Comparison of ENCODE assay signal across 1 cellular context in the genomic region with DNA sequence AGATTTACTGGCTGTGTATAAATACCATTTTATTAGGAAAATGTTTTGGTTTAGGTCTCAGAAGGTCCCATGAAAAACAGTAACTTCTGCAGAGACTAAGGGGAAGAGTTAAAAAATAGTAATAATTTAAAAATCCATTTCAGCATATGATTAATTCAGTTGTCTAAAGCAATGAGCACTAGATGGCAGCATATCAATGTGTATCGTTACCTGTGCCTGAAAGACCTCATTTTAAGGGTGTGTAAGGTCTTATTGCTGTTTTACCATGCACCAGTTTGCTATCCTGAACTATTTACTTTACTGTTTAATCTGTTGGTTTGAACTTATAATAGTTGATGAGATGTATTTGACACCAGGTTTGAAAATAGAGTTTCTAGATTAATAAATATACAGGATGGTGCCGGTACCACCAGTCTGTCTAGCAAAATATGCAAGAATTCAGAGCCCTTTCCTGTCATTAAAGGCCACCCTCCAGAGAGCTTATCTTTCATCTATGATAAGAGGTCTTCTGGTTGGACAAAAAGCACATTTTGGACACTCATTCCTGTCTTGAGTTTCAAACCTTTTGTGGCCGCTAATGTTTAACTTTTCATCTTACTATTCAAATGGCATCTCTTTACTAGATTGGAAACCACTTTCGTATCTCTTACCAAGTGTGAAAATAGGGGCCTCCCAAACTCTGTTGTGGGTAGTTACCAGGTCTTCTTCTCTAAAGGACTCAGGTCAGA.
TF ChIP-seq lines count a peak whose summit lies in the region.

No MANE protein-coding gene starts in this region.

TF ChIP-seq in GM23338, 12 proteins besides CTCF, POLR2A, EP300 and RAD21 (continued from another document):
- TF ChIP-seq CREB1 (CRISPR knock-in tag; IDR thresholded peaks at IDR 0.05; ENCODE audit: low read depth) = no peak
- no peak for TF ChIP-seq EZH2 (IDR thresholded peaks at IDR 0.05; ENCODE audit: low read depth, unreplicated experiment)
- no peak for TF ChIP-seq ZNF114 (CRISPR knock-in tag; IDR thresholded peaks at IDR 0.05)
- no peak for TF ChIP-seq POLR2AphosphoS5 (IDR thresholded peaks at IDR 0.05; ENCODE audit: low read depth)
- no peak for TF ChIP-seq EZH2phosphoT487 (IDR thresholded peaks at IDR 0.05; ENCODE audit: unreplicated experiment)
- TF ChIP-seq NANOG (IDR thresholded peaks at IDR 0.05; ENCODE audit: borderline replicate concordance) = no peak
- TF ChIP-seq ETS1 (IDR thresholded peaks at IDR 0.05) = no peak
- no peak for TF ChIP-seq ZNF331 (CRISPR knock-in tag; IDR thresholded peaks at IDR 0.05; ENCODE audit: low read depth)
- no peak for TF ChIP-seq REST (IDR thresholded peaks at IDR 0.05; ENCODE audit: unreplicated experiment)
- no peak for TF ChIP-seq JUNB (IDR thresholded peaks at IDR 0.05; ENCODE audit: unreplicated experiment)
